Comparison of ENCODE assay signal across 18 cellular contexts in genomic region chr10:111856631-111857030, GRCh38.
A peak's percentile ranks its signal among the peaks of the same experiment; 100 is the strongest.
DNase-seq lines count a peak whose midpoint lies in the region; TF ChIP-seq lines count a peak whose summit lies in the region.
"Had no signal": no experiment of that assay in that cellular context is flagged by ENCODE, and none has a peak within 500 bp of the region (broad histone marks: within the 10 kb centered on the region; RNA-seq: fewer than 3 reads in every experiment).

No MANE protein-coding gene starts in this region.

- no peaks in the 10 kb centered on the region for H3K79me2 ChIP-seq in H9 (ENCODE audit: insufficient read depth, low read length)

- H3K23ac ChIP-seq in H9 (ENCODE audit: insufficient read length, low read depth, low read length): no peak overlapping the region

- no CpG with 5 or more reads among the region's 3 CpGs for WGBS in H9 (ENCODE audit: extremely low coverage, insufficient read length, low lambda C conversion rate)
- WGBS in esophagus squamous epithelium, 2 donors: 46 to 74% methylated on average over 3 of the region's 3 CpGs

- peak; percentile 5 for DNase-seq in A673 (ENCODE audit: low spot score)
- DNase-seq in H9: no peak
- DNase-seq in chondrocyte (ENCODE audit: low spot score): no peak
- peak; percentile 37 for DNase-seq in medulla oblongata (ENCODE audit: extremely low spot score)
- no peak for DNase-seq in NCI-H774 (lab: John Stamatoyannopoulos, UW)
- DNase-seq in esophagus squamous epithelium (lab: John Stamatoyannopoulos, UW): no peak
- no peak for DNase-seq in stimulated activated CD4-positive, alpha-beta T cell treated with anti-CD3 and anti-CD28 coated beads, Interleukin-15, amount 100 ng/mL, for 24 hours
- DNase-seq in activated naive CD4-positive, alpha-beta T cell treated with anti-CD3 and anti-CD28 coated beads, Interleukin-2, amount 10 ng/mL, durations not matched to agents 7 days and 5 days: no peak
- DNase-seq: activated CD8-positive, alpha-beta memory T cell treated with anti-CD3 and anti-CD28 coated beads, Interleukin-2, amount 10 ng/mL, durations not matched to agents 7 days and 5 days; activated naive CD4-positive, alpha-beta T cell treated with anti-CD3 and anti-CD28 coated beads, Interleukin-2, amount 50 U/mL, for 16 hours; left ventricle myocardium superior; pancreas; SHP77; stimulated activated CD4-positive, alpha-beta T cell treated with anti-CD3 and anti-CD28 coated beads, Interleukin-2, amount 100 ng/mL, for 48 hours had no signal

- H4K91ac ChIP-seq in H9 (ENCODE audit: insufficient read length, low read depth, low read length): no peak overlapping the region

- H3K36me3 ChIP-seq in A673 (ENCODE audit: insufficient read depth, low read length, poor library complexity, severe bottlenecking): no peaks in the 10 kb centered on the region
- no peaks in the 10 kb centered on the region for H3K36me3 ChIP-seq in esophagus squamous epithelium
- H3K36me3 ChIP-seq: gastroesophageal sphincter, HAP-1, pancreas had no signal

- no peak overlapping the region for H2BK12ac ChIP-seq in H9 (ENCODE audit: insufficient read length, low read depth, low read length)

- POLR2A ChIA-PET in A673 (lab: Charles Lee; ENCODE audit: low non-redundant PET): no interaction called here

- H3K27me3 Mint-ChIP-seq in H9 (ENCODE audit: low read depth) (no peaks in the 10 kb centered on the region), chondrocyte (ENCODE audit: low read depth) (no peaks in the 10 kb centered on the region)
- no peaks in the 10 kb centered on the region for H3K27me3 Mint-ChIP-seq in activated naive CD4-positive, alpha-beta T cell treated with anti-CD3 and anti-CD28 coated beads, Interleukin-2, amount 10 ng/mL, durations not matched to agents 7 days and 5 days
- H3K27me3 Mint-ChIP-seq: activated CD8-positive, alpha-beta memory T cell treated with anti-CD3 and anti-CD28 coated beads, Interleukin-2, amount 10 ng/mL, durations not matched to agents 7 days and 5 days; dendritic cell treated with granulocyte-macrophage colony-stimulating factor and Interleukin-4, amounts not matched to agents 40 ng/mL and 50 ng/mL, for 4 days had no signal

- H3K4me3 Mint-ChIP-seq in H9: no peak overlapping the region
- no peak overlapping the region for H3K4me3 Mint-ChIP-seq in chondrocyte (ENCODE audit: unreplicated experiment)
- H3K4me3 Mint-ChIP-seq in activated naive CD4-positive, alpha-beta T cell treated with anti-CD3 and anti-CD28 coated beads, Interleukin-2, amount 10 ng/mL, durations not matched to agents 7 days and 5 days: no peak overlapping the region
- H3K4me3 Mint-ChIP-seq: activated CD8-positive, alpha-beta memory T cell treated with anti-CD3 and anti-CD28 coated beads, Interleukin-2, amount 10 ng/mL, durations not matched to agents 7 days and 5 days; dendritic cell treated with granulocyte-macrophage colony-stimulating factor and Interleukin-4, amounts not matched to agents 40 ng/mL and 50 ng/mL, for 4 days; stimulated activated effector memory CD8-positive, alpha-beta T cell treated with anti-CD3 and anti-CD28 coated beads, Interleukin-12 subunit alpha, Interleukin-12 subunit beta, amount 100 ng/mL, for 72 hours had no signal

- H2AK5ac ChIP-seq in H9 (ENCODE audit: insufficient read length, low read length): no peak overlapping the region

- H3K4me3 ChIP-seq in A673 (ENCODE audit: low read depth, low read length, poor library complexity, severe bottlenecking): no peak overlapping the region
- no peak overlapping the region for H3K4me3 ChIP-seq in esophagus squamous epithelium
- H3K4me3 ChIP-seq: gastroesophageal sphincter, HAP-1, pancreas had no signal

- H3K9ac ChIP-seq in H9 (ENCODE audit: extremely low read depth, insufficient read length, low read length): no peak overlapping the region

- H4K8ac ChIP-seq in H9 (replicated peaks; ENCODE audit: insufficient read length, low read depth, low read length): no peak overlapping the region

- BruUV-seq in A673 (replicated peaks; lab: Mats Ljungman, UMichigan): no TSS peak

- H3K14ac ChIP-seq in H9 (ENCODE audit: insufficient read depth, low read length): no peak overlapping the region

- H3K9me3 Mint-ChIP-seq in H9: peaks cover 0 to 2% of the 10 kb centered on the region in 2 experiments; a peak in 1 of 5 replicates
- peaks cover 8% of the 10 kb centered on the region for H3K9me3 Mint-ChIP-seq in chondrocyte (ENCODE audit: low read depth)
- H3K9me3 Mint-ChIP-seq in activated naive CD4-positive, alpha-beta T cell treated with anti-CD3 and anti-CD28 coated beads, Interleukin-2, amount 10 ng/mL, durations not matched to agents 7 days and 5 days: no peaks in the 10 kb centered on the region

- H4K20me1 ChIP-seq in H9 (ENCODE audit: control insufficient read depth, insufficient read depth, insufficient read length): no peaks in the 10 kb centered on the region

- H2BK120ac ChIP-seq in H9 (ENCODE audit: low read depth, low read length, poor library complexity, severe bottlenecking): no peak overlapping the region

- no peak overlapping the region for H3K27ac ChIP-seq in A673 (ENCODE audit: low read depth, low read length, poor library complexity, severe bottlenecking)
- H3K27ac ChIP-seq in H9 (ENCODE audit: insufficient read length, low read depth, low read length): no peak overlapping the region
- H3K27ac ChIP-seq in esophagus squamous epithelium: no peak overlapping the region
- H3K27ac ChIP-seq: gastroesophageal sphincter, pancreas had no signal

- no peak for TF ChIP-seq POLR2A in esophagus squamous epithelium (IDR thresholded peaks at IDR 0.05)

- H3K36me3 Mint-ChIP-seq in H9 (ENCODE audit: insufficient read depth in 1 of 3, low read depth in 3 of 3) (no peaks in the 10 kb centered on the region), chondrocyte (ENCODE audit: low read depth) (no peaks in the 10 kb centered on the region)
- no peaks in the 10 kb centered on the region for H3K36me3 Mint-ChIP-seq in activated naive CD4-positive, alpha-beta T cell treated with anti-CD3 and anti-CD28 coated beads, Interleukin-2, amount 10 ng/mL, durations not matched to agents 7 days and 5 days
- H3K36me3 Mint-ChIP-seq: activated CD8-positive, alpha-beta memory T cell treated with anti-CD3 and anti-CD28 coated beads, Interleukin-2, amount 10 ng/mL, durations not matched to agents 7 days and 5 days; stimulated activated effector memory CD8-positive, alpha-beta T cell treated with anti-CD3 and anti-CD28 coated beads, Interleukin-12 subunit alpha, Interleukin-12 subunit beta, amount 100 ng/mL, for 72 hours had no signal

- H3K4ac ChIP-seq in H9 (ENCODE audit: low read depth, low read length): no peak overlapping the region

- TF ChIP-seq CTCF in A673 (conservative IDR thresholded peaks at IDR 0.05; ENCODE audit: low read depth, low read length): peak; percentile 43
- TF ChIP-seq CTCF in H9 (conservative IDR thresholded peaks at IDR 0.05): peak; percentile 66
- peak; percentile 37 for TF ChIP-seq CTCF in chondrocyte (IDR thresholded peaks at IDR 0.05)
- peak in 2 of 6 experiments; percentile 12 to 39 for TF ChIP-seq CTCF in esophagus squamous epithelium (IDR thresholded peaks at IDR 0.05)

- no peaks in the 10 kb centered on the region for H3K23me2 ChIP-seq in H9 (ENCODE audit: insufficient read length, low read depth, low read length, poor library complexity, severe bottlenecking)

- no peak overlapping the region for H3T11ph ChIP-seq in H9 (ENCODE audit: low read length)

- H3K27ac Mint-ChIP-seq in H9: no peak overlapping the region
- H3K27ac Mint-ChIP-seq in chondrocyte (ENCODE audit: unreplicated experiment): no peak overlapping the region
- no peak overlapping the region for H3K27ac Mint-ChIP-seq in activated naive CD4-positive, alpha-beta T cell treated with anti-CD3 and anti-CD28 coated beads, Interleukin-2, amount 10 ng/mL, durations not matched to agents 7 days and 5 days
- H3K27ac Mint-ChIP-seq: activated CD8-positive, alpha-beta memory T cell treated with anti-CD3 and anti-CD28 coated beads, Interleukin-2, amount 10 ng/mL, durations not matched to agents 7 days and 5 days; dendritic cell treated with granulocyte-macrophage colony-stimulating factor and Interleukin-4, amounts not matched to agents 40 ng/mL and 50 ng/mL, for 4 days; stimulated activated effector memory CD8-positive, alpha-beta T cell treated with anti-CD3 and anti-CD28 coated beads, Interleukin-12 subunit alpha, Interleukin-12 subunit beta, amount 100 ng/mL, for 72 hours had no signal

- no peaks in the 10 kb centered on the region for H3K79me1 ChIP-seq in H9 (ENCODE audit: insufficient read depth, low read depth, low read length, poor library complexity, severe bottlenecking)

- H2AFZ ChIP-seq in H9 (ENCODE audit: low read length): no peak overlapping the region

- H3K9me3 ChIP-seq in A673 (ENCODE audit: low read depth, low read length, poor library complexity, severe bottlenecking) (no peaks in the 10 kb centered on the region), H9 (ENCODE audit: control insufficient read depth, low read depth, low read length) (no peaks in the 10 kb centered on the region), esophagus squamous epithelium (no peaks in the 10 kb centered on the region)
- H3K9me3 ChIP-seq: gastroesophageal sphincter, HAP-1, pancreas had no signal

- H2BK5ac ChIP-seq in H9 (ENCODE audit: insufficient read length, low read length): no peak overlapping the region

- no peak overlapping the region for H3K4me2 ChIP-seq in H9 (ENCODE audit: insufficient read depth, insufficient read length, low read length)

- H3K4me1 Mint-ChIP-seq in H9 (peaks cover 0 to 7% of the 10 kb centered on the region in 2 experiments; a peak in 2 of 4 replicates), chondrocyte (ENCODE audit: low read depth) (no peaks in the 10 kb centered on the region)
- no peaks in the 10 kb centered on the region for H3K4me1 Mint-ChIP-seq in activated naive CD4-positive, alpha-beta T cell treated with anti-CD3 and anti-CD28 coated beads, Interleukin-2, amount 10 ng/mL, durations not matched to agents 7 days and 5 days
- H3K4me1 Mint-ChIP-seq: activated CD8-positive, alpha-beta memory T cell treated with anti-CD3 and anti-CD28 coated beads, Interleukin-2, amount 10 ng/mL, durations not matched to agents 7 days and 5 days; stimulated activated effector memory CD8-positive, alpha-beta T cell treated with anti-CD3 and anti-CD28 coated beads, Interleukin-12 subunit alpha, Interleukin-12 subunit beta, amount 100 ng/mL, for 72 hours had no signal

- CTCF ChIA-PET in A673 (lab: Charles Lee): no interaction called here
- CTCF ChIA-PET in activated naive CD4-positive, alpha-beta T cell treated with anti-CD3 and anti-CD28 coated beads, Interleukin-2, amount 10 ng/mL, durations not matched to agents 7 days and 5 days (lab: Charles Lee): no interaction called here

- H3K4me1 ChIP-seq in A673 (ENCODE audit: insufficient read depth, low read length, poor library complexity, severe bottlenecking) (no peaks in the 10 kb centered on the region), H9 (ENCODE audit: insufficient read depth, low read length) (no peaks in the 10 kb centered on the region), esophagus squamous epithelium (no peaks in the 10 kb centered on the region)
- H3K4me1 ChIP-seq: gastroesophageal sphincter, HAP-1, pancreas had no signal

- no peak overlapping the region for H2BK20ac ChIP-seq in H9 (ENCODE audit: low read depth, low read length, poor library complexity, severe bottlenecking)

- no peak overlapping the region for H2BK15ac ChIP-seq in H9 (ENCODE audit: low read depth, low read length)

- H3K56ac ChIP-seq in H9 (ENCODE audit: insufficient read length, low read depth, low read length): no peak overlapping the region

- no peak overlapping the region for H4K5ac ChIP-seq in H9 (ENCODE audit: insufficient read length, low read depth, low read length)

- H3K27me3 ChIP-seq in A673 (replicated peaks; ENCODE audit: insufficient read depth, low read depth, low read length, poor library complexity): no peaks in the 10 kb centered on the region
- H3K27me3 ChIP-seq in H9 (ENCODE audit: insufficient read depth, low read length): no peaks in the 10 kb centered on the region
- no peaks in the 10 kb centered on the region for H3K27me3 ChIP-seq in esophagus squamous epithelium
- H3K27me3 ChIP-seq: gastroesophageal sphincter, pancreas had no signal

- intact Hi-C loops in A673 (cut with micrococcal nuclease; ENCODE audit: unreplicated experiment) (no loop called here), esophagus squamous epithelium (cut with DNase I) (no loop called here)

- H3K18ac ChIP-seq in H9 (ENCODE audit: insufficient read length, low read depth, low read length): no peak overlapping the region

Comparison
In these comparisons a context has a peak if more than half of its experiments do, and no peak if none do; other contexts are left out.
1. DNase-seq: peak in A673 (single experiment) and medulla oblongata (single experiment); none in H9 (single experiment), chondrocyte (single experiment), NCI-H774 (single experiment), esophagus squamous epithelium (single experiment), stimulated activated CD4-positive, alpha-beta T cell treated with anti-CD3 and anti-CD28 coated beads, Interleukin-15, amount 100 ng/mL, for 24 hours (single experiment) and activated naive CD4-positive, alpha-beta T cell treated with anti-CD3 and anti-CD28 coated beads, Interleukin-2, amount 10 ng/mL, durations not matched to agents 7 days and 5 days (single experiment).